Comparison of ENCODE assay signal across 13 cellular contexts in the genomic region with DNA sequence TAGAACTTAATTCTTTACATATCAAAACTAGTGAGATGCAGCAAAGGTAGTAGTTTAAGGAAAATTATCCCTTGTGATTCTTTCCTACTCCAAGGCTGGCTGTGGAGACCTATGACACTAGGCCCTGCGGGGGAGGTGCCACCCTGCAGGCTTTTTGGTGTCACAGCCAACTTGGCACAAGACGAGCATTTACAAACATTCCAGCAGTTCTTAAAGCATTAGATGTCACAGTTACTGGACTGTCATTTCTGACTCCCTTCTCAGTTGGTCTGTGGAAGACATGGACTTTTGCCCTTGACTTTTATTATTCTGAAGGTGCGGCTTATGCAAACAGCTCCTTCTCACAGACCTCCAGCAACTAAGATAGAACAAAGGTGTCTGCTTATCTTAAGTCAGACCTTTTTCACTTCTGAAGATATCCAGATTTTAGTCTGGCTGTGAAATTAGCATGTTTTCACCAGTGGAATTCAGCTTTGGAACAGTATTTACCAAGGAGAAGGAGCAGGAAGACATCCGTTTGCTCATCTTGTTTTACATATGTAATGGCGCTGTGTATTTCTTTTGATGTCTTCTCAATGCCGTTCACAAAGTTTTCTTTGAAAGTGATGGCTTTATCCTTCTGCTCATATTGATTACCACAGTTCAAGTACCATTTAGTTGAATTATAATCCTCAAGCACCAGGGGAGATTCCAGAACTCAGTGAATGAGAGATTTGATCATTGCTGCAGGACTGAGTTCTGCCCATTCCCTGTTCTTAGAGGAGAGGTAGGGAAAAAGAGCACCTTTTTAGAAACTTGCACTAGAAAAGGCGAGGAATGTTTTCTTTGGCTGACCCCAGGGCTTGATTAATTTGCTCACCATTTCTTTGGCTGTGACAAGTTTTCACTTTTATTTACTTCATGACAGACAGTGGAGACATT. TPM values are rescaled to one million over a fixed set of nuclear protein-coding genes. Genes with fewer than 3 reads are reported as not detected.
DNase-seq lines count a peak whose midpoint lies in the region; ATAC-seq and TF ChIP-seq lines count a peak whose summit lies in the region.
"Had no signal": no experiment of that assay in that cellular context is flagged by ENCODE, and none has a peak within 500 bp of the region (broad histone marks: within the 10 kb centered on the region; RNA-seq: fewer than 3 reads in every experiment).

No MANE protein-coding gene starts in this region.

- H3K27me3 ChIP-seq in ACC112 (ENCODE audit: insufficient read depth, low read length) (no peaks in the 10 kb centered on the region), colonic mucosa (no peaks in the 10 kb centered on the region), mesendoderm (ENCODE audit: insufficient read depth, low read length, poor library complexity) (no peaks in the 10 kb centered on the region), suprapubic skin (no peaks in the 10 kb centered on the region)
- H3K27me3 ChIP-seq: BE2C had no signal

- H2BK5ac ChIP-seq in mesendoderm (ENCODE audit: low read length): no peak overlapping the region

- H3K23ac ChIP-seq in mesendoderm (ENCODE audit: low read length): no peak overlapping the region

- TF ChIP-seq EP300 in suprapubic skin (IDR thresholded peaks at IDR 0.05): no peak

- peak overlapping the region; percentile 56 for H3K27ac ChIP-seq in ACC112 (ENCODE audit: low read depth, low read length)
- H3K27ac ChIP-seq in colonic mucosa: peak overlapping the region; percentile 70
- H3K27ac ChIP-seq in mesendoderm (ENCODE audit: low read depth, low read length): no peak overlapping the region
- H3K27ac ChIP-seq in suprapubic skin: no peak overlapping the region

- H4K5ac ChIP-seq in mesendoderm (ENCODE audit: low read length): no peak overlapping the region

- peaks cover 87% of the 10 kb centered on the region for H3K79me2 ChIP-seq in ACC112 (ENCODE audit: control insufficient read depth, insufficient read depth, low read length, unreplicated experiment)
- no peaks in the 10 kb centered on the region for H3K79me2 ChIP-seq in mesendoderm (ENCODE audit: control insufficient read depth, insufficient read depth, low read length)

- no peak overlapping the region for H2BK15ac ChIP-seq in mesendoderm (replicated peaks; ENCODE audit: low read depth)

- H2BK120ac ChIP-seq in mesendoderm (ENCODE audit: low read depth, low read length): no peak overlapping the region

- peaks cover 41% of the 10 kb centered on the region for H3K4me1 ChIP-seq in ACC112 (ENCODE audit: control insufficient read depth, insufficient read depth, low read length, unreplicated experiment)
- H3K4me1 ChIP-seq in colonic mucosa: no peaks in the 10 kb centered on the region
- H3K4me1 ChIP-seq in mesendoderm (ENCODE audit: control insufficient read depth, low read depth, low read length): peaks cover 7% of the 10 kb centered on the region
- no peaks in the 10 kb centered on the region for H3K4me1 ChIP-seq in suprapubic skin

- no peak for TF ChIP-seq POLR2A in suprapubic skin (IDR thresholded peaks at IDR 0.05)

- no peaks in the 10 kb centered on the region for H3K79me1 ChIP-seq in mesendoderm (ENCODE audit: low read length)

- intact Hi-C loops in colonic mucosa (cut with DNase I): no loop called here

- H3K4me3 ChIP-seq in ACC112 (ENCODE audit: low read depth, low read length): peak overlapping the region; percentile 33; the same call in 1 of the 2 replicates
- H3K4me3 ChIP-seq in LNCaP clone FGC (ENCODE audit: low read depth, low read length): no peak overlapping the region
- H3K4me3 ChIP-seq in colonic mucosa: no peak overlapping the region
- H3K4me3 ChIP-seq in mesendoderm (ENCODE audit: low read length): no peak overlapping the region
- H3K4me3 ChIP-seq in suprapubic skin: no peak overlapping the region

- DNase-seq in LNCaP clone FGC (ENCODE audit: low read depth): peak; percentile 91
- peak; percentile 81 for DNase-seq in colonic mucosa
- DNase-seq in mesendoderm: peak; percentile 45
- DNase-seq in NCI-H146 treated with DMSO at 0.1 percent for 48 hours (lab: John Stamatoyannopoulos, UW; ENCODE audit: unreplicated experiment): no peak
- no peak for DNase-seq in suprapubic skin (ENCODE audit: low spot score in 2 of 2)
- DNase-seq: activated gamma-delta T cell; BE2C; NCI-H2171 treated with DMSO at 0.1 percent for 48 hours; stimulated activated CD4-positive, alpha-beta T cell treated with anti-CD3 and anti-CD28 coated beads, Interleukin-2, amount 100 ng/mL, for 48 hours; T-helper 9 cell had no signal

- H2AK5ac ChIP-seq in mesendoderm (ENCODE audit: low read length): no peak overlapping the region

- H3K9me3 ChIP-seq in colonic mucosa: no peaks in the 10 kb centered on the region
- no peaks in the 10 kb centered on the region for H3K9me3 ChIP-seq in suprapubic skin
- H3K9me3 ChIP-seq: BE2C had no signal

- H3K4ac ChIP-seq in mesendoderm (ENCODE audit: low read depth, low read length): no peak overlapping the region

- TF ChIP-seq CTCF in LNCaP clone FGC (IDR thresholded peaks at IDR 0.05; ENCODE audit: control insufficient read depth, extremely low read depth, insufficient read depth) (no peak), colonic mucosa (IDR thresholded peaks at IDR 0.05) (no peak), suprapubic skin (IDR thresholded peaks at IDR 0.05) (no peak)

- no peak overlapping the region for H2AFZ ChIP-seq in ACC112 (ENCODE audit: low read length, unreplicated experiment)

- no peak overlapping the region for H4K8ac ChIP-seq in mesendoderm (ENCODE audit: low read depth, low read length)

- no CpG with 5 or more reads among the region's 7 CpGs for WGBS in mesendoderm (ENCODE audit: extremely low coverage, insufficient coverage, low lambda C conversion rate)
- WGBS in suprapubic skin: 58% methylated on average over 7 of the region's 7 CpGs

- no peak overlapping the region for H3K56ac ChIP-seq in mesendoderm (ENCODE audit: low read length)

- H3K4me2 ChIP-seq in mesendoderm (ENCODE audit: low read length): no peak overlapping the region

- no peak overlapping the region for H3K18ac ChIP-seq in mesendoderm (ENCODE audit: low read length)

- peaks cover 5% of the 10 kb centered on the region; the same call in 1 of the 2 replicates for H3K36me3 ChIP-seq in ACC112 (ENCODE audit: insufficient read depth, low read length)
- H3K36me3 ChIP-seq in colonic mucosa: no peaks in the 10 kb centered on the region
- no peaks in the 10 kb centered on the region for H3K36me3 ChIP-seq in mesendoderm (ENCODE audit: control insufficient read depth, insufficient read depth, low read length)
- no peaks in the 10 kb centered on the region for H3K36me3 ChIP-seq in suprapubic skin

- ATAC-seq in HG03342 (IDR thresholded peaks at IDR 0.05; ENCODE audit: unreplicated experiment): no peak
- no peak for ATAC-seq in HG03565 (IDR thresholded peaks at IDR 0.05; ENCODE audit: unreplicated experiment)

- H3K9ac ChIP-seq in colonic mucosa (ENCODE audit: low read depth in 2 of 2, low read length in 2 of 2) (peak overlapping the region in 1 of 2 donors; percentile 76), mesendoderm (ENCODE audit: low read length) (no peak overlapping the region)

RNA-seq across cellular contexts. Expression of gene SRGAP1, which starts 17.9 kb away (rescaled TPM):
- 1 to 10 TPM; 8.7 to 9.8 TPM for total RNA-seq in colonic mucosa
- 4.4 TPM for polyA plus RNA-seq in mesendoderm (2013, experiment 1 of 2)
- polyA plus RNA-seq in mesendoderm (2013, experiment 2 of 2): 3.6 TPM
- 10 to 100 TPM in 2 of 4 donors, 1 to 10 TPM in 2; 8.4 to 10.9 (median 9.8) TPM for total RNA-seq in suprapubic skin

Comparison
In these comparisons a context has a peak if more than half of its experiments do, and no peak if none do; other contexts are left out.
1. H3K27ac ChIP-seq: peak in ACC112 (single experiment) and colonic mucosa (single experiment); none in mesendoderm (single experiment) and suprapubic skin (single experiment).
2. DNase-seq: peak in LNCaP clone FGC (single experiment), colonic mucosa (single experiment) and mesendoderm (single experiment); none in NCI-H146 treated with DMSO at 0.1 percent for 48 hours (single experiment) and suprapubic skin (0 of 2).